12 cellular contexts compared by ENCODE assay signal in the genomic region with DNA sequence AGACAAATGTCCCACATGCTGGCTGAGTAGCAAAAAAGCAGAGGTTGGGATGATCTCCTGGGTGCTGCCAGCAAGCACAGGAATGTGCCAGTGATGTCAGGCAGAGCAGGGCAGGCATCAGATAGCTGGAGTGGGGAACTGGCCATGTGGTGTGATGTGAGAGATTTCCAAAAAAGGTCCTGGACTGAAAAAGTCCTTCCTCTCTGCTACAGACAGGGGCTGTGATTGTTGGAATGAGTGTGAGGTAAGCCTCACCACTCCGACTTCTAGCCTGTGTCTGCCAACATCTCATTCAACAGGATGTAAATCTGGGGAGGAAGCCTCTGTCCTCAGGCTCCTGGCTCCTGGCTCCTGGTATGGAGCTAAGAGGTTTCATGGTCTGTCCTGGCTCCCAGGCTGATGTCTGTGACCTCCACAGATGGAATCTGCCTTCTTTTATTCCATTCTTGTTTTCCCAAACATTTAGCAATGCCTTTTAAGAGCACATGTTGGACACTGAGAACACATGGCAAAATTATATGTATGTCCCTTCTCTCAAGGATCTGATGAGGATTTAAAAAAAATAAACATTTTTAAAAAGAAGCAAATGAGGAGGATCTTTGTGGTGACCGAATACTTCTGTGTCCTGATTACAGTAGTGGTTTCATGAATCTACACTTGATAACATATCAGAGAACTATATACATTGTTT. TPM values are rescaled to one million over a fixed set of nuclear protein-coding genes. Genes with fewer than 3 reads are reported as not detected.
DNase-seq lines count a peak whose midpoint lies in the region; ATAC-seq and TF ChIP-seq lines count a peak whose summit lies in the region.
"Had no signal": no experiment of that assay in that cellular context is flagged by ENCODE, and none has a peak within 500 bp of the region (broad histone marks: within the 10 kb centered on the region; RNA-seq: fewer than 3 reads in every experiment).

No MANE protein-coding gene starts in this region.

- no peak overlapping the region for H3K27ac Mint-ChIP-seq in WTC11
- H3K27ac Mint-ChIP-seq in progenitor cell of endocrine pancreas = no peak overlapping the region

- CTCF ChIA-PET in WTC11 (lab: Charles Lee) = no interaction called here

- H3K27me3 Mint-ChIP-seq in WTC11 (ENCODE audit: low read depth) (peaks cover 2% of the 10 kb centered on the region; the same call in 1 of the 2 replicates), progenitor cell of endocrine pancreas (no peaks in the 10 kb centered on the region)

- H2AFZ ChIP-seq in osteoblast (ENCODE audit: low read length) = no peak overlapping the region

- H3K27ac ChIP-seq in gastroesophageal sphincter = peak overlapping the region; percentile 82 to 97 (median 84)
- peak overlapping the region; percentile 84 for H3K27ac ChIP-seq in osteoblast (ENCODE audit: low read depth, low read length)
- H3K27ac ChIP-seq: SK-N-MC had no signal

- no peaks in the 10 kb centered on the region for H3K27me3 ChIP-seq in gastroesophageal sphincter
- no peaks in the 10 kb centered on the region for H3K27me3 ChIP-seq in osteoblast (ENCODE audit: insufficient read depth, low read length)

- H4K20me1 ChIP-seq in osteoblast (ENCODE audit: insufficient read depth, low read length) = no peaks in the 10 kb centered on the region

- H3K9me3 Mint-ChIP-seq in WTC11 = no peaks in the 10 kb centered on the region
- H3K9me3 Mint-ChIP-seq in progenitor cell of endocrine pancreas (ENCODE audit: low read depth) = no peaks in the 10 kb centered on the region
- H3K9me3 Mint-ChIP-seq: nephron had no signal

- H3K36me3 Mint-ChIP-seq in WTC11 (no peaks in the 10 kb centered on the region), progenitor cell of endocrine pancreas (ENCODE audit: insufficient read depth) (no peaks in the 10 kb centered on the region)

- peak; percentile 56 for TF ChIP-seq EP300 in gastroesophageal sphincter (IDR thresholded peaks at IDR 0.05)

- DNase-seq in EH (ENCODE audit: low read depth) (peak; percentile 96), WTC11 (ENCODE audit: low spot score) (no peak), osteoblast (ENCODE audit: insufficient read length, low spot score, missing footprints) (peak; percentile 73), progenitor cell of endocrine pancreas (ENCODE audit: low spot score, unreplicated experiment) (no peak)
- DNase-seq: effector memory CD4-positive, alpha-beta T cell; NCI-H1436 had no signal

- H3K4me2 ChIP-seq in osteoblast (ENCODE audit: insufficient read depth, low read length) = peak overlapping the region; percentile 25

- peak in 1 of 2 donors; percentile 25 for TF ChIP-seq POLR2A in gastroesophageal sphincter (IDR thresholded peaks at IDR 0.05)

- ATAC-seq in WTC11 (peak; percentile 43), gastroesophageal sphincter (peak; percentile 83), HG02571 (IDR thresholded peaks at IDR 0.05; ENCODE audit: unreplicated experiment) (no peak), HG03159 (IDR thresholded peaks at IDR 0.05; ENCODE audit: unreplicated experiment) (no peak), HG03439 (IDR thresholded peaks at IDR 0.05; ENCODE audit: unreplicated experiment) (no peak)

- POLR2A ChIA-PET in WTC11 (lab: Charles Lee) = no interaction called here

- H3K4me3 Mint-ChIP-seq in WTC11 = no peak overlapping the region
- H3K4me3 Mint-ChIP-seq in progenitor cell of endocrine pancreas (ENCODE audit: low read depth) = no peak overlapping the region
- H3K4me3 Mint-ChIP-seq: nephron had no signal

- 21 to 41% methylated on average over 1 to 2 of the region's 2 CpGs for WGBS in gastroesophageal sphincter (ENCODE audit: low coverage in 1 of 2), 2 donors

- H3K4me1 Mint-ChIP-seq in WTC11 = peaks cover 5% of the 10 kb centered on the region; the same call in 1 of the 2 replicates
- peaks cover 23% of the 10 kb centered on the region for H3K4me1 Mint-ChIP-seq in progenitor cell of endocrine pancreas (ENCODE audit: low read depth)

- H3K4me3 ChIP-seq in gastroesophageal sphincter = no peak overlapping the region
- no peak overlapping the region for H3K4me3 ChIP-seq in osteoblast (ENCODE audit: insufficient read depth, low read length)
- H3K4me3 ChIP-seq: SK-N-MC had no signal

- H3K4me1 ChIP-seq in gastroesophageal sphincter (peaks cover 8 to 76% (median 19%) of the 10 kb centered on the region in 3 donors), osteoblast (ENCODE audit: insufficient read depth, low read length) (peaks cover 52% of the 10 kb centered on the region)

- H3K79me2 ChIP-seq in osteoblast (ENCODE audit: insufficient read depth, low read length) = no peaks in the 10 kb centered on the region

- no peaks in the 10 kb centered on the region for H3K9me3 ChIP-seq in gastroesophageal sphincter
- H3K9me3 ChIP-seq in osteoblast (ENCODE audit: low read depth, low read length) = no peaks in the 10 kb centered on the region

- TF ChIP-seq CTCF in WTC11 (IDR thresholded peaks at IDR 0.05) (no peak), gastroesophageal sphincter (IDR thresholded peaks at IDR 0.05) (peak in 2 of 4 experiments; percentile 46 to 56), osteoblast (IDR thresholded peaks at IDR 0.05; ENCODE audit: extremely low read depth, low read depth, low read length) (no peak), progenitor cell of endocrine pancreas (IDR thresholded peaks at IDR 0.05; ENCODE audit: unreplicated experiment) (no peak)

- H3K36me3 ChIP-seq in gastroesophageal sphincter = no peaks in the 10 kb centered on the region
- no peaks in the 10 kb centered on the region for H3K36me3 ChIP-seq in osteoblast (ENCODE audit: insufficient read depth, low read length)

TF ChIP-seq in WTC11, 78 proteins besides CTCF, POLR2A, EP300 and RAD21:
- TF ChIP-seq SMAD3 (CRISPR knock-in tag; IDR thresholded peaks at IDR 0.05; ENCODE audit: borderline replicate concordance) (no peak), TEAD1 (CRISPR knock-in tag; IDR thresholded peaks at IDR 0.05) (no peak), NR2C2 (CRISPR knock-in tag; IDR thresholded peaks at IDR 0.05) (no peak), ZNF121 (CRISPR knock-in tag; IDR thresholded peaks at IDR 0.05) (no peak), SOX15 (CRISPR knock-in tag; IDR thresholded peaks at IDR 0.05) (no peak), ATF1 (CRISPR knock-in tag; IDR thresholded peaks at IDR 0.05) (no peak), TEAD4 (CRISPR knock-in tag; IDR thresholded peaks at IDR 0.05) (no peak)
- TF ChIP-seq, protein P1, sequence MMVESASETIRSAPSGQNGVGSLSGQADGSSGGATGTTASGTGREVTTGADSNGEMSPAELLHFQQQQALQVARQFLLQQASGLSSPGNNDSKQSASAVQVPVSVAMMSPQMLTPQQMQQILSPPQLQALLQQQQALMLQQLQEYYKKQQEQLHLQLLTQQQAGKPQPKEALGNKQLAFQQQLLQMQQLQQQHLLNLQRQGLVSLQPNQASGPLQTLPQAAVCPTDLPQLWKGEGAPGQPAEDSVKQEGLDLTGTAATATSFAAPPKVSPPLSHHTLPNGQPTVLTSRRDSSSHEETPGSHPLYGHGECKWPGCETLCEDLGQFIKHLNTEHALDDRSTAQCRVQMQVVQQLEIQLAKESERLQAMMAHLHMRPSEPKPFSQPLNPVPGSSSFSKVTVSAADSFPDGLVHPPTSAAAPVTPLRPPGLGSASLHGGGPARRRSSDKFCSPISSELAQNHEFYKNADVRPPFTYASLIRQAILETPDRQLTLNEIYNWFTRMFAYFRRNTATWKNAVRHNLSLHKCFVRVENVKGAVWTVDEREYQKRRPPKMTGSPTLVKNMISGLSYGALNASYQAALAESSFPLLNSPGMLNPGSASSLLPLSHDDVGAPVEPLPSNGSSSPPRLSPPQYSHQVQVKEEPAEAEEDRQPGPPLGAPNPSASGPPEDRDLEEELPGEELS (CRISPR knock-in tag; IDR thresholded peaks at IDR 0.05) = no peak

RNA-seq across cellular contexts. Expression of a gene that starts 50.1 kb away (rescaled TPM):
- total RNA-seq in WTC11 (2021) = 37.6 to 47.2 TPM (median 41.7 TPM) in 3 replicates
- total RNA-seq in gastroesophageal sphincter = 100 to 1,000 TPM in 1 of 4 donors, 10 to 100 TPM in 3; 70.0 to 111 (median 79.2) TPM
- 64.8 and 68.8 TPM in 2 replicates for total RNA-seq in osteoblast
- total RNA-seq in progenitor cell of endocrine pancreas = 145 and 149 TPM in 2 replicates

Comparison
In these comparisons a context has a peak if more than half of its experiments do, and no peak if none do; other contexts are left out.
1. DNase-seq: peak in EH (single experiment) and osteoblast (single experiment); none in WTC11 (single experiment) and progenitor cell of endocrine pancreas (single experiment).
2. ATAC-seq: peak in WTC11 (single experiment) and gastroesophageal sphincter (single experiment); none in HG02571 (single experiment), HG03159 (single experiment) and HG03439 (single experiment).